10 cellular contexts compared by ENCODE assay signal in the genomic region with DNA sequence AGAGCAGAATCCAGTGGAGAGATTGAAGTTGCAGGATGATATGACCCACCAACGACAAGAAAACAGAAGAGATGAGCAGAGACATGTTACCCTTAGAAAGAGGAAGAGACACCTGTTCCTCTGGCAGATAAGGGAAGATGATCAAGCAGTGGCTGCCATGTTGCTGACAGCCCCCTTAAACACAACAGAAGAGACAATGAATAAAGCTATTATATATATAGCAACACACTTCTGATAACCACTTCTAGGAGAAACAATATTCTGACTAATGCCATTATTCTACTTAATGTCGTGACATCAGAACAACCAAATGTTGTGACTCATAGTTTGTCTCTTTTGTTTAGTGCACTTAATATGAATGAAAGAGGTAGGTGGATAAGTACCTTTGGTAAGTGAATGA. TPM values are rescaled to one million over a fixed set of nuclear protein-coding genes. Genes with fewer than 3 reads are reported as not detected.
DNase-seq lines count a peak whose midpoint lies in the region; ATAC-seq lines count a peak whose summit lies in the region.
"Had no signal": no experiment of that assay in that cellular context is flagged by ENCODE, and none has a peak within 500 bp of the region (broad histone marks: within the 10 kb centered on the region; RNA-seq: fewer than 3 reads in every experiment).

No MANE protein-coding gene starts in this region.

- H3K4me3 ChIP-seq in ACC112 (ENCODE audit: low read depth, low read length) (peak overlapping the region; percentile 66), right cardiac atrium (ENCODE audit: low read length) (no peak overlapping the region)

- 41% methylated on average over 2 of the region's 2 CpGs for WGBS in right cardiac atrium

- H3K27ac Mint-ChIP-seq in activated T-helper 1 cell treated with anti-CD3 and anti-CD28 coated beads, Interleukin-12 subunit alpha, Interleukin-12 subunit beta, Interleukin-2, Interleukin-4 antibody, amounts not matched to agents 30 ng/mL and 10 ng/mL and 1 ng/mL, durations not matched to agents 14 hours and 24 hours and 36 hours, result no peak overlapping the region

- H3K36me3 ChIP-seq in ACC112 (ENCODE audit: insufficient read depth, low read length), result peaks cover 16% of the 10 kb centered on the region
- H3K36me3 ChIP-seq: WERI-Rb-1 had no signal

- peak; percentile 56 for DNase-seq in epithelial cell of prostate (ENCODE audit: low read depth, low spot score)
- no peak for DNase-seq in right cardiac atrium
- DNase-seq in stimulated activated CD4-positive, alpha-beta T cell treated with anti-CD3 and anti-CD28 coated beads, Interleukin-4, amount 100 ng/mL, for 4 hours, result no peak
- DNase-seq in activated T-helper 1 cell treated with anti-CD3 and anti-CD28 coated beads, Interleukin-12 subunit alpha, Interleukin-12 subunit beta, Interleukin-2, Interleukin-4 antibody, amounts not matched to agents 30 ng/mL and 10 ng/mL and 1 ng/mL, durations not matched to agents 14 hours and 24 hours and 36 hours (ENCODE audit: low spot score), result no peak
- DNase-seq in stimulated activated CD4-positive, alpha-beta T cell treated with anti-CD3 and anti-CD28 coated beads, Interleukin-4, amount 100 ng/mL, for 1 hour, result no peak
- DNase-seq: NCI-H510A, WERI-Rb-1 had no signal

- H3K27me3 ChIP-seq in ACC112 (ENCODE audit: insufficient read depth, low read length) (no peaks in the 10 kb centered on the region), right cardiac atrium (ENCODE audit: control insufficient read depth, insufficient read depth) (no peaks in the 10 kb centered on the region)

- peaks cover 67% of the 10 kb centered on the region for H3K4me1 ChIP-seq in ACC112 (ENCODE audit: control insufficient read depth, insufficient read depth, low read length, unreplicated experiment)
- peaks cover 7% of the 10 kb centered on the region for H3K4me1 ChIP-seq in right cardiac atrium (ENCODE audit: control insufficient read depth, insufficient read depth, low read length)

- H2AFZ ChIP-seq in ACC112 (ENCODE audit: low read length, unreplicated experiment), result no peak overlapping the region

- no peak overlapping the region for H3K4me3 Mint-ChIP-seq in activated T-helper 1 cell treated with anti-CD3 and anti-CD28 coated beads, Interleukin-12 subunit alpha, Interleukin-12 subunit beta, Interleukin-2, Interleukin-4 antibody, amounts not matched to agents 30 ng/mL and 10 ng/mL and 1 ng/mL, durations not matched to agents 14 hours and 24 hours and 36 hours

- no peaks in the 10 kb centered on the region for H3K9me3 Mint-ChIP-seq in activated T-helper 1 cell treated with anti-CD3 and anti-CD28 coated beads, Interleukin-12 subunit alpha, Interleukin-12 subunit beta, Interleukin-2, Interleukin-4 antibody, amounts not matched to agents 30 ng/mL and 10 ng/mL and 1 ng/mL, durations not matched to agents 14 hours and 24 hours and 36 hours

- ATAC-seq in GM19463 (IDR thresholded peaks at IDR 0.05; ENCODE audit: unreplicated experiment) (peak; percentile 31), HG03575 (IDR thresholded peaks at IDR 0.05; ENCODE audit: extremely low read depth, insufficient number of reproducible peaks, low FRiP score, unreplicated experiment) (peak; percentile 20), right cardiac atrium (no peak)

- intact Hi-C loops in right cardiac atrium (cut with DNase I), result no loop called here
- intact Hi-C loops in activated T-helper 1 cell treated with anti-CD3 and anti-CD28 coated beads, Interleukin-12 subunit alpha, Interleukin-12 subunit beta, Interleukin-2, Interleukin-4 antibody, amounts not matched to agents 30 ng/mL and 10 ng/mL and 1 ng/mL, durations not matched to agents 14 hours and 24 hours and 36 hours (cut with micrococcal nuclease), result no loop called here

- H3K79me2 ChIP-seq in ACC112 (ENCODE audit: control insufficient read depth, insufficient read depth, low read length, unreplicated experiment), result peaks cover 72% of the 10 kb centered on the region

- no peaks in the 10 kb centered on the region for H3K9me3 ChIP-seq in right cardiac atrium (ENCODE audit: control insufficient read depth, low read length)

- H3K27me3 Mint-ChIP-seq in activated T-helper 1 cell treated with anti-CD3 and anti-CD28 coated beads, Interleukin-12 subunit alpha, Interleukin-12 subunit beta, Interleukin-2, Interleukin-4 antibody, amounts not matched to agents 30 ng/mL and 10 ng/mL and 1 ng/mL, durations not matched to agents 14 hours and 24 hours and 36 hours (ENCODE audit: insufficient read depth), result peaks cover 2% of the 10 kb centered on the region

- peak overlapping the region; percentile 96 for H3K27ac ChIP-seq in ACC112 (ENCODE audit: low read depth, low read length)
- peak overlapping the region; percentile 96 for H3K27ac ChIP-seq in epithelial cell of prostate
- no peak overlapping the region for H3K27ac ChIP-seq in right cardiac atrium (ENCODE audit: low read length)
- H3K27ac ChIP-seq: WERI-Rb-1 had no signal

- H3K36me3 Mint-ChIP-seq in activated T-helper 1 cell treated with anti-CD3 and anti-CD28 coated beads, Interleukin-12 subunit alpha, Interleukin-12 subunit beta, Interleukin-2, Interleukin-4 antibody, amounts not matched to agents 30 ng/mL and 10 ng/mL and 1 ng/mL, durations not matched to agents 14 hours and 24 hours and 36 hours (ENCODE audit: low read depth), result no peaks in the 10 kb centered on the region

- H3K4me1 Mint-ChIP-seq in activated T-helper 1 cell treated with anti-CD3 and anti-CD28 coated beads, Interleukin-12 subunit alpha, Interleukin-12 subunit beta, Interleukin-2, Interleukin-4 antibody, amounts not matched to agents 30 ng/mL and 10 ng/mL and 1 ng/mL, durations not matched to agents 14 hours and 24 hours and 36 hours (ENCODE audit: low read depth), result no peaks in the 10 kb centered on the region

RNA-seq across cellular contexts. Expression of gene SH3RF1, which starts 44.9 kb away (rescaled TPM):
- total RNA-seq in right cardiac atrium, result 10 to 100 TPM in 2 of 4 donors, 1 to 10 TPM in 2; 7.4 to 16.7 (median 9.9) TPM
- polyA plus RNA-seq in right cardiac atrium, result 2.4 TPM
- total RNA-seq in activated T-helper 1 cell treated with anti-CD3 and anti-CD28 coated beads, Interleukin-12 subunit alpha, Interleukin-12 subunit beta, Interleukin-2, Interleukin-4 antibody, amounts not matched to agents 30 ng/mL and 10 ng/mL and 1 ng/mL, durations not matched to agents 14 hours and 24 hours and 36 hours, result 0.49 and 0.69 TPM in 2 replicates

Comparison
In these comparisons a context has a peak if more than half of its experiments do, and no peak if none do; other contexts are left out.
1. ATAC-seq: peak in GM19463 (single experiment) and HG03575 (single experiment); none in right cardiac atrium (0 of 2).